ENCODE assay signal across 15 cellular contexts in genomic region chrX:40080896-40081678, GRCh38. TPM values are rescaled to one million over a fixed set of nuclear protein-coding genes. Genes with fewer than 3 reads are reported as not detected.
DNase-seq lines count a peak whose midpoint lies in the region; ATAC-seq and TF ChIP-seq lines count a peak whose summit lies in the region.
"Had no signal": no experiment of that assay in that cellular context is flagged by ENCODE, and none has a peak within 500 bp of the region (broad histone marks: within the 10 kb centered on the region; RNA-seq: fewer than 3 reads in every experiment).

No MANE protein-coding gene starts in this region.

- no peak for DNase-seq in CD4-positive, alpha-beta T cell
- DNase-seq in left lobe of liver (ENCODE audit: low spot score): no peak
- no peak for DNase-seq in neural crest cell (ENCODE audit: low read depth, low spot score)
- DNase-seq in BE2C: no peak
- DNase-seq in omental fat pad (ENCODE audit: low spot score): no peak
- no peak for DNase-seq in central memory CD4-positive, alpha-beta T cell
- DNase-seq: CD8-positive, alpha-beta memory T cell; DMS79 treated with DMSO at 0.1 percent for 48 hours; KG1; NCI-H1436; NCI-H774; PC-3; SJCRH30 had no signal

- H3K4me1 ChIP-seq in BE2C: peaks cover 17% of the 10 kb centered on the region

- no peaks in the 10 kb centered on the region for H3K27me3 Mint-ChIP-seq in CD4-positive, alpha-beta T cell
- H3K27me3 Mint-ChIP-seq in brain (peaks cover 15% of the 10 kb centered on the region), neural crest cell (ENCODE audit: low read depth) (peaks cover 12% of the 10 kb centered on the region)

- CTCF ChIA-PET in CD4-positive, alpha-beta T cell (lab: Charles Lee): no interaction called here

- H3K36me3 Mint-ChIP-seq in CD4-positive, alpha-beta T cell (ENCODE audit: low read depth): peaks cover 19% of the 10 kb centered on the region
- H3K36me3 Mint-ChIP-seq in brain (peaks cover 19% of the 10 kb centered on the region), neural crest cell (ENCODE audit: low read depth) (peaks cover 5% of the 10 kb centered on the region)

- POLR2A ChIA-PET in CD4-positive, alpha-beta T cell (lab: Charles Lee): interaction anchor here (1.4 to 2.5 kb wide), 2 partner anchors 16 to 67 kb away, joined by 4 to 13 read pairs; partner anchors contain the start of gene BCOR

- H3K4me3 Mint-ChIP-seq in CD4-positive, alpha-beta T cell: peak overlapping the region; percentile 54
- H3K4me3 Mint-ChIP-seq in brain: peak overlapping the region in 4 of 5 experiments; percentile 50 to 63 (median 61)
- H3K4me3 Mint-ChIP-seq in neural crest cell: peak overlapping the region; percentile 68

- no peak for TF ChIP-seq CTCF in CD4-positive, alpha-beta T cell (IDR thresholded peaks at IDR 0.05)
- TF ChIP-seq CTCF in brain (conservative IDR thresholded peaks at IDR 0.05) (no peak), neural crest cell (conservative IDR thresholded peaks at IDR 0.05) (no peak), BE2C (IDR thresholded peaks at IDR 0.05; ENCODE audit: low read depth, low read length) (no peak), omental fat pad (IDR thresholded peaks at IDR 0.05) (no peak)

- peaks cover 3% of the 10 kb centered on the region for H3K36me3 ChIP-seq in BE2C
- H3K36me3 ChIP-seq: SJCRH30 had no signal

- intact Hi-C loops in CD4-positive, alpha-beta T cell (cut with DNase I, micrococcal nuclease): loop anchor here in 1 of 2 experiments (10.0 kb wide), 1 partner anchor 76 kb away; no protein-coding TSS in a partner anchor

- no peaks in the 10 kb centered on the region for H3K27me3 ChIP-seq in CD4-positive, alpha-beta T cell (ENCODE audit: control insufficient read depth, insufficient read depth, low read length)
- H3K27me3 ChIP-seq in BE2C: no peaks in the 10 kb centered on the region
- H3K27me3 ChIP-seq: SJCRH30 had no signal

- H3K4me1 Mint-ChIP-seq in CD4-positive, alpha-beta T cell (ENCODE audit: low read depth): peaks cover 39% of the 10 kb centered on the region
- peaks cover 91% of the 10 kb centered on the region for H3K4me1 Mint-ChIP-seq in brain
- peaks cover 69% of the 10 kb centered on the region for H3K4me1 Mint-ChIP-seq in neural crest cell

- H3K9me3 ChIP-seq in CD4-positive, alpha-beta T cell (ENCODE audit: control insufficient read depth, low read length): no peaks in the 10 kb centered on the region
- H3K9me3 ChIP-seq in BE2C: no peaks in the 10 kb centered on the region
- H3K9me3 ChIP-seq: SJCRH30 had no signal

- no peak overlapping the region for H3K4me3 ChIP-seq in BE2C (ENCODE audit: low read depth, low read length)
- H3K4me3 ChIP-seq: SJCRH30 had no signal

- peak overlapping the region; percentile 59 for H3K27ac Mint-ChIP-seq in CD4-positive, alpha-beta T cell
- H3K27ac Mint-ChIP-seq in brain: peak overlapping the region in 3 of 5 experiments; percentile 35 to 79 (median 48)
- no peak overlapping the region for H3K27ac Mint-ChIP-seq in neural crest cell (ENCODE audit: unreplicated experiment)

- H3K27ac ChIP-seq in CD4-positive, alpha-beta T cell (ENCODE audit: low read depth, low read length): no peak overlapping the region
- H3K27ac ChIP-seq: SJCRH30 had no signal

- ATAC-seq in CD4-positive, alpha-beta T cell (ENCODE audit: poor library complexity): no peak
- ATAC-seq in left lobe of liver (peak; percentile 50), omental fat pad (ENCODE audit: low FRiP score) (no peak), SK-N-SH treated with all-trans-retinoic acid at 6 μM for 48 hours (no peak)
- ATAC-seq: PC-3 had no signal

- H3K9me3 Mint-ChIP-seq in CD4-positive, alpha-beta T cell: no peaks in the 10 kb centered on the region
- H3K9me3 Mint-ChIP-seq in brain (peaks cover 0 to 3% (median 0%) of the 10 kb centered on the region in 5 experiments), neural crest cell (peaks cover 2% of the 10 kb centered on the region)
- H3K9me3 Mint-ChIP-seq: CD8-positive, alpha-beta memory T cell had no signal

TF ChIP-seq in SK-N-SH treated with all-trans-retinoic acid at 6 μM for 48 hours, 23 proteins besides CTCF, POLR2A, EP300 and RAD21:
- TF ChIP-seq, protein P1, sequence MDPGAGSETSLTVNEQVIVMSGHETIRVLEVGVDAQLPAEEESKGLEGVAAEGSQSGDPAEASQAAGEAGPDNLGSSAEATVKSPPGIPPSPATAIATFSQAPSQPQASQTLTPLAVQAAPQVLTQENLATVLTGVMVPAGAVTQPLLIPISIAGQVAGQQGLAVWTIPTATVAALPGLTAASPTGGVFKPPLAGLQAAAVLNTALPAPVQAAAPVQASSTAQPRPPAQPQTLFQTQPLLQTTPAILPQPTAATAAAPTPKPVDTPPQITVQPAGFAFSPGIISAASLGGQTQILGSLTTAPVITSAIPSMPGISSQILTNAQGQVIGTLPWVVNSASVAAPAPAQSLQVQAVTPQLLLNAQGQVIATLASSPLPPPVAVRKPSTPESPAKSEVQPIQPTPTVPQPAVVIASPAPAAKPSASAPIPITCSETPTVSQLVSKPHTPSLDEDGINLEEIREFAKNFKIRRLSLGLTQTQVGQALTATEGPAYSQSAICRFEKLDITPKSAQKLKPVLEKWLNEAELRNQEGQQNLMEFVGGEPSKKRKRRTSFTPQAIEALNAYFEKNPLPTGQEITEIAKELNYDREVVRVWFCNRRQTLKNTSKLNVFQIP (CRISPR knock-in tag; IDR thresholded peaks at IDR 0.05; ENCODE audit: borderline replicate concordance, low read depth): no peak
- no peak for TF ChIP-seq ARNTL (CRISPR knock-in tag; IDR thresholded peaks at IDR 0.05; ENCODE audit: borderline replicate concordance, low read depth)
- no peak for TF ChIP-seq RARB (CRISPR knock-in tag; IDR thresholded peaks at IDR 0.05)
- no peak for TF ChIP-seq ZC3H10 (CRISPR knock-in tag; IDR thresholded peaks at IDR 0.05)

RNA-seq across cellular contexts. Expression of gene BCOR, which starts 16.7 kb away (rescaled TPM):
- 10 to 100 TPM; 26.1 to 26.3 TPM for total RNA-seq in CD4-positive, alpha-beta T cell
- 41.6 TPM for polyA plus RNA-seq in brain (ENCODE audit: insufficient read depth, low read depth, low replicate concordance)
- total RNA-seq in left lobe of liver (10.5 TPM), neural crest cell (33.2 and 41.1 TPM in 2 replicates), omental fat pad (10 to 100 TPM; 12.8 to 28.8 (median 18.6) TPM)
- polyA plus RNA-seq in BE2C (2012; ENCODE audit: insufficient read depth, insufficient read length, low read depth): 61.8 TPM
